29 cellular contexts compared by ENCODE assay signal in the genomic region with DNA sequence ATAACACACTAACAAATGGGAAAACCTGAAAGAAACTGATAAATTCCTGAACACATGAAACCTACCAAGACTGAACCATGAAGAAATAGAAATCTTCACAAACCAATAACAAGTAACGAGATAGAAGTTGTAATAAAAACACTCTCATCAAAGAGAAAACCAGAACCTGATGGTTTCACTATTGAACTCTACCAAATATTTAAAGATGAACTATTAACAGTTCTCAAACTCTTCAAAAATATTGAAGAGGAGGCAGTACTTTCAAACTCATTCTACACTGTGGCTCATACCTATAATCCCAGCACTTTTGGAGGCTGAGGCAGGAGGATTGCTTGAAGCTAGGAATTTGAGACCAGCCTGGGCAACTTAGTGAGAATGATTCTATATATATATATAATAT. TPM values are rescaled to one million over a fixed set of nuclear protein-coding genes. Genes with fewer than 3 reads are reported as not detected.
A peak's percentile ranks its signal among the peaks of the same experiment; 100 is the strongest.
DNase-seq lines count a peak whose midpoint lies in the region; ATAC-seq, FAIRE-seq and TF ChIP-seq lines count a peak whose summit lies in the region.
"Had no signal": no experiment of that assay in that cellular context is flagged by ENCODE, and none has a peak within 500 bp of the region (broad histone marks: within the 10 kb centered on the region; RNA-seq: fewer than 3 reads in every experiment).

No MANE protein-coding gene starts in this region.

- no peak for TF ChIP-seq CTCF in PC-9 (conservative IDR thresholded peaks at IDR 0.05)

- H3K27ac ChIP-seq in PC-9, result no peak overlapping the region
- H3K27ac ChIP-seq in small intestine (ENCODE audit: low read depth in 1 of 2, low read length in 1 of 2), result no peak overlapping the region
- no peak overlapping the region for H3K27ac ChIP-seq in naive thymus-derived CD4-positive, alpha-beta T cell (ENCODE audit: low read depth, low read length)
- H3K27ac ChIP-seq: BLaER1, dorsolateral prefrontal cortex, hepatocyte, sigmoid colon, upper lobe of left lung had no signal

- H3K4me3 ChIP-seq in PC-9 (no peak overlapping the region), small intestine (ENCODE audit: low read depth in 1 of 2, low read length in 2 of 2) (no peak overlapping the region)
- no peak overlapping the region for H3K4me3 ChIP-seq in naive thymus-derived CD4-positive, alpha-beta T cell (ENCODE audit: low read length)
- H3K4me3 ChIP-seq: BLaER1, dorsolateral prefrontal cortex, hepatocyte, sigmoid colon, upper lobe of left lung had no signal

- no peak overlapping the region for H3K4me3 Mint-ChIP-seq in naive thymus-derived CD4-positive, alpha-beta T cell
- H3K4me3 Mint-ChIP-seq: activated B cell treated with CpG ODN at 0.5 μM for 24 hours; activated naive CD8-positive, alpha-beta T cell treated with anti-CD3 and anti-CD28 coated beads for 36 hours; activated T-helper 17 cell treated with anti-CD3 and anti-CD28 coated beads, Interleukin-2, amount 50 U/mL, for 72 hours; central memory CD8-positive, alpha-beta T cell; nephron had no signal

- POLR2A ChIA-PET in PC-9 (lab: Charles Lee; ENCODE audit: unreplicated experiment), result no interaction called here
- POLR2A ChIA-PET in naive thymus-derived CD4-positive, alpha-beta T cell (lab: Charles Lee), result no interaction called here

- WGBS in small intestine, 3 donors, result 83 to 84% (median 84%) methylated on average over 1 of the region's 1 CpG

- CTCF ChIA-PET in PC-9 (lab: Charles Lee), result interaction anchor here (0.7 kb wide), 1 partner anchor 238 kb away, joined by 3 read pairs; no protein-coding TSS in a partner anchor
- CTCF ChIA-PET in naive thymus-derived CD4-positive, alpha-beta T cell (lab: Charles Lee), result no interaction called here

- no peaks in the 10 kb centered on the region for H3K9me2 ChIP-seq in PC-9 (ENCODE audit: insufficient read depth)

- no peaks in the 10 kb centered on the region for H3K4me1 Mint-ChIP-seq in naive thymus-derived CD4-positive, alpha-beta T cell
- H3K4me1 Mint-ChIP-seq: activated B cell treated with CpG ODN at 0.5 μM for 24 hours; activated naive CD8-positive, alpha-beta T cell treated with anti-CD3 and anti-CD28 coated beads for 36 hours; activated T-helper 17 cell treated with anti-CD3 and anti-CD28 coated beads, Interleukin-2, amount 50 U/mL, for 72 hours; central memory CD8-positive, alpha-beta T cell; nephron had no signal

- peaks cover 0 to 5% (median 0%) of the 10 kb centered on the region in 5 donors for H3K27me3 Mint-ChIP-seq in naive thymus-derived CD4-positive, alpha-beta T cell
- H3K27me3 Mint-ChIP-seq: activated B cell treated with CpG ODN at 0.5 μM for 24 hours; central memory CD8-positive, alpha-beta T cell had no signal

- H3K27ac Mint-ChIP-seq in naive thymus-derived CD4-positive, alpha-beta T cell, result no peak overlapping the region
- H3K27ac Mint-ChIP-seq: activated B cell treated with CpG ODN at 0.5 μM for 24 hours; activated naive CD8-positive, alpha-beta T cell treated with anti-CD3 and anti-CD28 coated beads for 36 hours; activated T-helper 17 cell treated with anti-CD3 and anti-CD28 coated beads, Interleukin-2, amount 50 U/mL, for 72 hours; nephron had no signal

- H3K4me1 ChIP-seq in PC-9 (replicated peaks; ENCODE audit: insufficient read depth), result no peaks in the 10 kb centered on the region
- H3K4me1 ChIP-seq in small intestine (ENCODE audit: control insufficient read depth in 2 of 2, insufficient read depth in 1 of 2, low read depth in 1 of 2, low read length in 1 of 2), result no peaks in the 10 kb centered on the region
- no peaks in the 10 kb centered on the region for H3K4me1 ChIP-seq in naive thymus-derived CD4-positive, alpha-beta T cell (ENCODE audit: control insufficient read depth in 2 of 2, insufficient read depth in 2 of 2, low read length in 2 of 2)
- H3K4me1 ChIP-seq: BLaER1, sigmoid colon, upper lobe of left lung had no signal

- no peak for DNase-seq in PC-9
- no peak for DNase-seq in small intestine
- DNase-seq in cardiac septum (ENCODE audit: low spot score), result no peak
- no peak for DNase-seq in HuH-7 (ENCODE audit: low spot score)
- DNase-seq in naive thymus-derived CD4-positive, alpha-beta T cell, result no peak
- DNase-seq: ACHN; activated B cell treated with CpG ODN at 0.5 μM for 24 hours; activated CD4-positive, alpha-beta T cell treated with anti-CD3 and anti-CD28 coated beads, Interleukin-2, amount 50 U/mL, for 4 hours; activated CD8-positive, alpha-beta memory T cell treated with anti-CD3 and anti-CD28 coated beads, Interleukin-2, amount 50 U/mL, for 4 hours; activated naive CD8-positive, alpha-beta T cell treated with anti-CD3 and anti-CD28 coated beads for 36 hours; dorsolateral prefrontal cortex; left ventricle myocardium superior; midbrain; NCI-H1436; NCI-H2107; NCI-H510A treated with DMSO at 0.1 percent for 48 hours; posterior cingulate gyrus; sigmoid colon; upper lobe of left lung had no signal

- no TSS peak for BruUV-seq in PC-9 (replicated peaks; lab: Mats Ljungman, UMichigan)

- H3K27me3 ChIP-seq in PC-9 (ENCODE audit: insufficient read depth, low read depth), result no peaks in the 10 kb centered on the region
- H3K27me3 ChIP-seq in small intestine (ENCODE audit: control insufficient read depth in 2 of 2, insufficient read depth in 2 of 2, low read length in 2 of 2), result no peaks in the 10 kb centered on the region
- H3K27me3 ChIP-seq in naive thymus-derived CD4-positive, alpha-beta T cell (ENCODE audit: control insufficient read depth in 2 of 2, insufficient read depth in 2 of 2, low read length in 2 of 2), result no peaks in the 10 kb centered on the region
- H3K27me3 ChIP-seq: BLaER1, dorsolateral prefrontal cortex, hepatocyte, sigmoid colon, upper lobe of left lung had no signal

- no peak overlapping the region for H3K4me2 ChIP-seq in PC-9
- H3K4me2 ChIP-seq: BLaER1, hepatocyte had no signal

- H3F3A ChIP-seq in PC-9 (ENCODE audit: insufficient read depth, low read depth), result no peaks in the 10 kb centered on the region

- intact Hi-C loops in PC-9 (cut with micrococcal nuclease; ENCODE audit: unreplicated experiment) (no loop called here), cardiac septum (cut with DNase I) (no loop called here)
- intact Hi-C loops in naive thymus-derived CD4-positive, alpha-beta T cell (cut with micrococcal nuclease), result no loop called here

- H3K79me2 ChIP-seq in PC-9 (ENCODE audit: low read depth), result no peaks in the 10 kb centered on the region
- H3K79me2 ChIP-seq: hepatocyte had no signal

- H4K20me1 ChIP-seq in PC-9 (ENCODE audit: insufficient read depth), result no peaks in the 10 kb centered on the region
- H4K20me1 ChIP-seq: BLaER1 had no signal

- ATAC-seq in GM18861 (IDR thresholded peaks at IDR 0.05; ENCODE audit: unreplicated experiment) (peak; percentile 51), GM21515 (IDR thresholded peaks at IDR 0.05; ENCODE audit: unreplicated experiment) (peak; percentile 69), HG03354 (IDR thresholded peaks at IDR 0.05; ENCODE audit: poor library complexity, severe bottlenecking, unreplicated experiment) (peak; percentile 88)
- no peak for ATAC-seq in naive thymus-derived CD4-positive, alpha-beta T cell
- ATAC-seq: activated T-helper 17 cell treated with anti-CD3 and anti-CD28 coated beads, Interleukin-2, amount 50 U/mL, for 72 hours; left ventricle myocardium superior had no signal

- H3K36me3 Mint-ChIP-seq in naive thymus-derived CD4-positive, alpha-beta T cell, result peaks cover 0 to 4% (median 0%) of the 10 kb centered on the region in 5 donors
- H3K36me3 Mint-ChIP-seq: activated naive CD8-positive, alpha-beta T cell treated with anti-CD3 and anti-CD28 coated beads for 36 hours had no signal

- H2AFZ ChIP-seq in PC-9, result 0 out of 2 replicates have a peak overlapping the region, but pooled peaks have one; percentile 34
- H2AFZ ChIP-seq: hepatocyte had no signal

- H3K9me3 Mint-ChIP-seq in naive thymus-derived CD4-positive, alpha-beta T cell, result peaks cover 0 to 3% (median 0%) of the 10 kb centered on the region in 11 donors
- H3K9me3 Mint-ChIP-seq: central memory CD8-positive, alpha-beta T cell had no signal

- H3K36me3 ChIP-seq in PC-9 (ENCODE audit: low read depth) (no peaks in the 10 kb centered on the region), small intestine (ENCODE audit: control insufficient read depth in 2 of 2, insufficient read depth in 2 of 2, low read length in 2 of 2) (no peaks in the 10 kb centered on the region)
- no peaks in the 10 kb centered on the region for H3K36me3 ChIP-seq in naive thymus-derived CD4-positive, alpha-beta T cell (ENCODE audit: control insufficient read depth in 2 of 3, insufficient read depth in 3 of 3, low read length in 3 of 3)
- H3K36me3 ChIP-seq: BLaER1, sigmoid colon, upper lobe of left lung had no signal

- H3K9me3 ChIP-seq in PC-9 (ENCODE audit: insufficient read depth, low read depth) (no peaks in the 10 kb centered on the region; the same call in 1 of the 2 replicates), small intestine (ENCODE audit: control insufficient read depth, low read depth) (no peaks in the 10 kb centered on the region)
- H3K9me3 ChIP-seq in naive thymus-derived CD4-positive, alpha-beta T cell (ENCODE audit: control insufficient read depth in 2 of 3, low read length in 3 of 3), result no peaks in the 10 kb centered on the region
- H3K9me3 ChIP-seq: upper lobe of left lung had no signal

- FAIRE-seq in small intestine (lab: Jason Lieb, UNC), result no peak
- FAIRE-seq: astrocyte, H1 had no signal

RNA-seq across cellular contexts. Expression of a gene that starts 48.4 kb away (rescaled TPM):
- total RNA-seq in PC-9 (2021) (8.3 and 8.6 TPM in 2 replicates), cardiac septum (2.9 TPM)
- 1 to 10 TPM; 1.1 to 4.3 (median 1.1) TPM for polyA plus RNA-seq in small intestine
- 10 to 100 TPM in 1 of 5 experiments, 1 to 10 TPM in 4; 3.1 to 11.1 (median 4.7) TPM for total RNA-seq in naive thymus-derived CD4-positive, alpha-beta T cell
- polyA plus RNA-seq in naive thymus-derived CD4-positive, alpha-beta T cell, result not detected
